ENCODE assay signal across 9 cellular contexts in the genomic region with DNA sequence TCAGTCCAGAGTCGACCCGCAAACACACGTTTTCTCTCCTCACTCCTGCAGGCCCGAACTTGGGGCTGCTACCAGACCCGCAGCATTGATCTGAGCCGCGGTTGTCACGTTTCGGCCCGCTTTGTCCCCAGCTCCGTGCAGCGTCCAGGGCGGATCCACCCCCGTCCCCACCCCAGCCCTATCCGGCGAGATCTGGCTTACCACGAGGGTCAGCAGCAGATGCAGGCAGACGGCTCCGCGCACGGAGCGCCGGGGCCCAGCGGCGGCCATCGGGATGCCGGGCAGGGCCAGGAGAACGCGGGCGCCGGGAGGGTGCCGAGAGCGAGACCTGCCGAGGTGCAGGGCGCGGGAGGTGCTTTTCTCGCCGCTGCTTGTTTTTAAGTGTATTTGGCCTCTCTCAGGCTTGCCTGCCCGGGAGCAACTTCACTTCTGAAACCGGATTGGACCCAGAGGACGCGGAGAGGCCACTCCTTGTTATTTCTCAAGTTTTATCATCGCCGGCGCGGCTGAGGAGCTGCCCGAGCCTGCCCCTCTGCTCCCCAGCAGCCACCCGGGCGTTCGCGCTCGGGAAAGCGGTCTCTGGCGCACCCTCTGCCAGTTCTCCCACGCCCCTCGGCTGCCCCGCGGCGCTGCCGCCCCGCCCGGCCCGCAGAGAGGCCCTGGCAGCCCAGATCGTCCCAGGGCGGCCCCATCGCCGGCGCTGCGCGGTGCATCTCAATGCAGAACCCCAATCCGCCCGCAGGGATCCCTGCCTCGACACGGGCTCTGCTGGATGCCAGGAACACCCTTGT. TPM values are rescaled to one million over a fixed set of nuclear protein-coding genes. Genes with fewer than 3 reads are reported as not detected.
DNase-seq lines count a peak whose midpoint lies in the region; ATAC-seq and TF ChIP-seq lines count a peak whose summit lies in the region.
"Had no signal": no experiment of that assay in that cellular context is flagged by ENCODE, and none has a peak within 500 bp of the region (broad histone marks: within the 10 kb centered on the region; RNA-seq: fewer than 3 reads in every experiment).

A gene (minus strand): TSS at position 352 of the 791 bp plus-strand sequence. CDS start 82 bp downstream, at position 270.

- H2AFZ ChIP-seq in mammary epithelial cell (ENCODE audit: low read depth, low read length), result peak within 1 kb of the TSS; percentile 59

- BruUV-seq in mammary epithelial cell (replicated peaks; lab: Mats Ljungman, UMichigan), result TSS peak; percentile 31

- no peaks in the 10 kb centered on the region for H4K20me1 ChIP-seq in mammary epithelial cell (ENCODE audit: insufficient read depth, low read length)
- H4K20me1 ChIP-seq: BLaER1 treated with 17β-estradiol and CSF1 and Interleukin-3, amounts not matched to agents 10 nM and 100 nM had no signal

- H3K9me3 ChIP-seq in mammary epithelial cell (replicated peaks; ENCODE audit: insufficient read depth, low read length) (no peaks in the 10 kb centered on the region), right lobe of liver (no peaks in the 10 kb centered on the region), transverse colon (no peaks in the 10 kb centered on the region)

- H3K36me3 ChIP-seq in mammary epithelial cell (ENCODE audit: insufficient read depth, low read length) (no peaks in the 10 kb centered on the region), right lobe of liver (no peaks in the 10 kb centered on the region), transverse colon (no peaks in the 10 kb centered on the region)
- H3K36me3 ChIP-seq: BLaER1 treated with 17β-estradiol and CSF1 and Interleukin-3, amounts not matched to agents 10 nM and 100 nM had no signal

- H3K4me3 Mint-ChIP-seq in activated CD8-positive, alpha-beta memory T cell treated with anti-CD3 and anti-CD28 coated beads, Interleukin-2, amount 10 ng/mL, durations not matched to agents 7 days and 5 days, result peak within 1 kb of the TSS; percentile 22

- dilution Hi-C loops in mammary epithelial cell (cut with HindIII; ENCODE audit: low sequenced_read_pairs), result loop anchor here (25.0 kb wide), 1 partner anchor 195 kb away; no protein-coding TSS in a partner anchor

- no peaks in the 10 kb centered on the region for H3K27me3 ChIP-seq in mammary epithelial cell (ENCODE audit: insufficient read depth, low read length)
- peaks cover 7 to 21% of the 10 kb centered on the region in 2 donors for H3K27me3 ChIP-seq in right lobe of liver
- peaks cover 82% of the 10 kb centered on the region for H3K27me3 ChIP-seq in transverse colon
- H3K27me3 ChIP-seq: BLaER1 treated with 17β-estradiol and CSF1 and Interleukin-3, amounts not matched to agents 10 nM and 100 nM had no signal

- H3K36me3 Mint-ChIP-seq in activated CD8-positive, alpha-beta memory T cell treated with anti-CD3 and anti-CD28 coated beads, Interleukin-2, amount 10 ng/mL, durations not matched to agents 7 days and 5 days, result peaks cover 8% of the 10 kb centered on the region

- intact Hi-C loops in mammary epithelial cell (cut with micrococcal nuclease) (loop anchor here (1.0 to 2.0 kb wide), 4 partner anchors 22 to 410 kb away; a partner anchor contains a TSS), right lobe of liver (cut with DNase I) (no loop called here), transverse colon (cut with DNase I; ENCODE audit: low total_unique reads) (no loop called here)

- no peak for ATAC-seq in activated CD8-positive, alpha-beta memory T cell treated with anti-CD3 and anti-CD28 coated beads, Interleukin-2, amount 10 ng/mL, durations not matched to agents 7 days and 5 days
- peak; percentile 67 to 81 (median 76) for ATAC-seq in right lobe of liver

- H3K27ac ChIP-seq in mammary epithelial cell (ENCODE audit: insufficient read depth, low read depth, low read length) (peak within 1 kb of the TSS; percentile 88), right lobe of liver (no peak within 1 kb of the TSS), transverse colon (no peak within 1 kb of the TSS), substantia nigra (ENCODE audit: low read depth, low read length, poor library complexity, severe bottlenecking) (no peak within 1 kb of the TSS)
- H3K27ac ChIP-seq: BLaER1 treated with 17β-estradiol and CSF1 and Interleukin-3, amounts not matched to agents 10 nM and 100 nM had no signal

- TF ChIP-seq POLR2A in right lobe of liver (IDR thresholded peaks at IDR 0.05) (no peak), transverse colon (IDR thresholded peaks at IDR 0.05) (no peak)

- TF ChIP-seq CTCF in mammary epithelial cell (conservative IDR thresholded peaks at IDR 0.05 in 1 of 2, IDR thresholded peaks at IDR 0.05 in 1 of 2; ENCODE audit: extremely low read depth in 1 of 2, insufficient read depth in 1 of 2, low read depth in 1 of 2, low read length in 2 of 2) (peak in 1 of 2 donors; percentile 18), right lobe of liver (IDR thresholded peaks at IDR 0.05) (no peak), transverse colon (IDR thresholded peaks at IDR 0.05) (no peak)

- DNase-seq in activated CD8-positive, alpha-beta memory T cell treated with anti-CD3 and anti-CD28 coated beads, Interleukin-2, amount 10 ng/mL, durations not matched to agents 7 days and 5 days, result no peak
- no peak for DNase-seq in activated CD8-positive, alpha-beta memory T cell treated with anti-CD3 and anti-CD28 coated beads, Interleukin-2, amount 50 U/mL, for 4 hours
- DNase-seq in mammary epithelial cell (peak; percentile 97), right lobe of liver (peak; percentile 19 to 53 (median 44)), transverse colon (peak; percentile 23), mesenteric fat pad (ENCODE audit: low spot score) (no peak), OCI-M1 (lab: John Stamatoyannopoulos, UW) (no peak), substantia nigra (lab: John Stamatoyannopoulos, UW) (no peak)

- H3K79me2 ChIP-seq in mammary epithelial cell (ENCODE audit: insufficient read depth, low read length), result peaks cover 48% of the 10 kb centered on the region

- in situ Hi-C loops in mammary epithelial cell (cut with MboI; ENCODE audit: low sequenced_read_pairs in 2 of 2) (loop anchor here in 1 of 2 donors (25.0 kb wide), 1 partner anchor 195 kb away; no protein-coding TSS in a partner anchor), transverse colon (cut with MboI; ENCODE audit: low pct_ligation_motif_present in 1 of 4, low pct_unique_long_range_greater_than_20kb in 1 of 4, low sequenced_read_pairs in 3 of 4) (no loop called here)

- peaks cover 5% of the 10 kb centered on the region for H3K9me3 Mint-ChIP-seq in activated CD8-positive, alpha-beta memory T cell treated with anti-CD3 and anti-CD28 coated beads, Interleukin-2, amount 10 ng/mL, durations not matched to agents 7 days and 5 days (ENCODE audit: low read depth)

- WGBS in mammary epithelial cell (ENCODE audit: low coverage, missing lambda C conversion rate), result 2% methylated on average over 48 of the region's 74 CpGs
- 0% methylated on average over 11 of the region's 74 CpGs for WGBS in right lobe of liver (ENCODE audit: insufficient coverage, low coverage, low lambda C conversion rate, missing lambda C conversion rate)
- WGBS in transverse colon (ENCODE audit: low coverage in 1 of 2), 2 donors, result 0 to 10% methylated on average over 8 to 71 of the region's 74 CpGs

- H3K27me3 Mint-ChIP-seq in activated CD8-positive, alpha-beta memory T cell treated with anti-CD3 and anti-CD28 coated beads, Interleukin-2, amount 10 ng/mL, durations not matched to agents 7 days and 5 days, result peaks cover 32% of the 10 kb centered on the region

- H3K4me1 Mint-ChIP-seq in activated CD8-positive, alpha-beta memory T cell treated with anti-CD3 and anti-CD28 coated beads, Interleukin-2, amount 10 ng/mL, durations not matched to agents 7 days and 5 days, result no peaks in the 10 kb centered on the region

- H3K4me3 ChIP-seq in mammary epithelial cell (replicated peaks in 1 of 3; ENCODE audit: insufficient read depth in 1 of 3, low read depth in 2 of 3, low read length in 3 of 3), result peak within 1 kb of the TSS; percentile 55 to 86 (median 61)
- peak within 1 kb of the TSS; percentile 4 to 24 (median 20) for H3K4me3 ChIP-seq in right lobe of liver
- peak within 1 kb of the TSS in 3 of 4 donors; percentile 11 to 42 (median 31) for H3K4me3 ChIP-seq in transverse colon
- H3K4me3 ChIP-seq: BLaER1 treated with 17β-estradiol and CSF1 and Interleukin-3, amounts not matched to agents 10 nM and 100 nM had no signal

- peak within 1 kb of the TSS; percentile 57 for H3K27ac Mint-ChIP-seq in activated CD8-positive, alpha-beta memory T cell treated with anti-CD3 and anti-CD28 coated beads, Interleukin-2, amount 10 ng/mL, durations not matched to agents 7 days and 5 days

- CTCF ChIA-PET in activated CD8-positive, alpha-beta memory T cell treated with anti-CD3 and anti-CD28 coated beads, Interleukin-2, amount 10 ng/mL, durations not matched to agents 7 days and 5 days (lab: Charles Lee), result no interaction called here
- CTCF ChIA-PET in mammary epithelial cell (lab: Charles Lee; ENCODE audit: low non-redundant PET), result no interaction called here

- H3K4me1 ChIP-seq in mammary epithelial cell (ENCODE audit: insufficient read depth, low read length) (peaks cover 41% of the 10 kb centered on the region), right lobe of liver (peaks cover 0 to 15% (median 0%) of the 10 kb centered on the region in 4 donors), transverse colon (peaks cover 0 to 26% (median 20%) of the 10 kb centered on the region in 4 donors)
- H3K4me1 ChIP-seq: BLaER1 treated with 17β-estradiol and CSF1 and Interleukin-3, amounts not matched to agents 10 nM and 100 nM had no signal

- no peak for TF ChIP-seq EP300 in transverse colon (IDR thresholded peaks at IDR 0.05; ENCODE audit: low read depth)

- H3K4me2 ChIP-seq in mammary epithelial cell (ENCODE audit: insufficient read depth, low read depth, low read length), result peak within 1 kb of the TSS; percentile 83
- H3K4me2 ChIP-seq: BLaER1 treated with 17β-estradiol and CSF1 and Interleukin-3, amounts not matched to agents 10 nM and 100 nM had no signal

- peak within 1 kb of the TSS; percentile 95 for H3K9ac ChIP-seq in mammary epithelial cell (ENCODE audit: insufficient read depth, low read length)
- H3K9ac ChIP-seq: BLaER1 treated with 17β-estradiol and CSF1 and Interleukin-3, amounts not matched to agents 10 nM and 100 nM had no signal

RNA-seq across cellular contexts. Expression of the gene that starts here (rescaled TPM):
- not detected for total RNA-seq in activated CD8-positive, alpha-beta memory T cell treated with anti-CD3 and anti-CD28 coated beads, Interleukin-2, amount 10 ng/mL, durations not matched to agents 7 days and 5 days
- total RNA-seq in mammary epithelial cell, result 100 to 1,000 TPM; 125 to 272 TPM
- polyA plus RNA-seq in mammary epithelial cell, result 50.2 TPM
- polyA minus RNA-seq in mammary epithelial cell, result 78.5 TPM
- total RNA-seq in right lobe of liver, result under 1 TPM in 1 of 6 experiments, not detected in 5; 0.07 TPM
- total RNA-seq in transverse colon, result under 1 TPM in 2 of 4 donors, not detected in 2; 0.14 to 0.16 TPM
- 0.22 TPM for total RNA-seq in mesenteric fat pad

Comparison
In these comparisons a context has a peak if more than half of its experiments do, and no peak if none do; other contexts are left out.
1. RNA of the gene that starts here (total RNA-seq): 125 to 272 TPM in mammary epithelial cell; 0.22 TPM in mesenteric fat pad (single experiment), 0.14 to 0.16 TPM in transverse colon, not detected in activated CD8-positive, alpha-beta memory T cell treated with anti-CD3 and anti-CD28 coated beads, Interleukin-2, amount 10 ng/mL, durations not matched to agents 7 days and 5 days and 0.07 TPM in right lobe of liver; every median in the first group is over 100 times any median in the second.
2. Peak in DNase-seq, ATAC-seq and H3K4me3 ChIP-seq in right lobe of liver; RNA of the gene not detected or under 1 TPM.
3. Peak in DNase-seq and H3K4me3 ChIP-seq in transverse colon; RNA of the gene not detected or under 1 TPM.
4. Peak in every context shown above with its lines, with median percentiles within 50 percentile points of each other: H3K4me3 ChIP-seq.